In genomic region chr22:29427176-29427760, GRCh38 we compare ENCODE assay signal across 21 cellular contexts. TPM values are rescaled to one million over a fixed set of nuclear protein-coding genes. Genes with fewer than 3 reads are reported as not detected.
"Had no signal": no experiment of that assay in that cellular context is flagged by ENCODE, and none has a peak within 500 bp of the region (broad histone marks: within the 10 kb centered on the region; RNA-seq: fewer than 3 reads in every experiment).

No MANE protein-coding gene starts in this region.

- H3K27ac ChIP-seq: ascending aorta, breast epithelium, left ventricle myocardium inferior, psoas muscle, skin epidermis had no signal

- H3K36me3 ChIP-seq: ascending aorta, breast epithelium, left ventricle myocardium inferior had no signal

- H3K4me1 ChIP-seq: ascending aorta, breast epithelium, left ventricle myocardium inferior, psoas muscle had no signal

- H3K27me3 ChIP-seq: ascending aorta, breast epithelium had no signal

- DNase-seq: activated CD4-positive, alpha-beta T cell treated with anti-CD3 and anti-CD28 coated beads, Interleukin-2, amount 50 U/mL, for 1 hour; activated CD8-positive, alpha-beta memory T cell treated with anti-CD3 and anti-CD28 coated beads, Interleukin-2, amount 50 U/mL, for 4 hours; activated naive CD4-positive, alpha-beta T cell treated with anti-CD3 and anti-CD28 coated beads for 36 hours; activated naive CD8-positive, alpha-beta T cell treated with anti-CD3 and anti-CD28 coated beads, Interleukin-2, amount 50 U/mL, for 24 hours; activated T-cell treated with anti-CD3 and anti-CD28 coated beads, Interleukin-2, amount 50 U/mL, for 4 hours; kidney glomerular epithelial cell; left ventricle myocardium inferior; naive B cell; psoas muscle; right cardiac atrium; SK-N-SH; stimulated activated naive CD8-positive, alpha-beta T cell treated with anti-CD3 and anti-CD28 coated beads, Interleukin-15, Interleukin-2, amounts not matched to agents 100 U/mL and 50 U/mL, for 24 hours had no signal

- H3K4me3 ChIP-seq: ascending aorta, breast epithelium, left ventricle myocardium inferior, psoas muscle, skin epidermis had no signal

- H3K9me3 ChIP-seq: ascending aorta, breast epithelium, left ventricle myocardium inferior, psoas muscle, SK-N-SH had no signal

RNA-seq across cellular contexts. Expression of gene RFPL1, which starts 11.1 kb away (rescaled TPM):
- total RNA-seq: activated naive CD4-positive, alpha-beta T cell treated with anti-CD3 and anti-CD28 coated beads for 36 hours; activated T-cell treated with anti-CD3 and anti-CD28 coated beads, Interleukin-2, amount 50 U/mL, for 4 hours; ascending aorta; breast epithelium; chondrocyte; dermis microvascular lymphatic vessel endothelial cell; fibroblast of lung; left ventricle myocardium inferior; mononuclear cell; osteocyte; psoas muscle; right cardiac atrium; temporal lobe had no signal
- polyA plus RNA-seq: fibroblast of lung, psoas muscle, right cardiac atrium, SK-N-SH had no signal
